1 cellular context compared by ENCODE assay signal in the genomic region with DNA sequence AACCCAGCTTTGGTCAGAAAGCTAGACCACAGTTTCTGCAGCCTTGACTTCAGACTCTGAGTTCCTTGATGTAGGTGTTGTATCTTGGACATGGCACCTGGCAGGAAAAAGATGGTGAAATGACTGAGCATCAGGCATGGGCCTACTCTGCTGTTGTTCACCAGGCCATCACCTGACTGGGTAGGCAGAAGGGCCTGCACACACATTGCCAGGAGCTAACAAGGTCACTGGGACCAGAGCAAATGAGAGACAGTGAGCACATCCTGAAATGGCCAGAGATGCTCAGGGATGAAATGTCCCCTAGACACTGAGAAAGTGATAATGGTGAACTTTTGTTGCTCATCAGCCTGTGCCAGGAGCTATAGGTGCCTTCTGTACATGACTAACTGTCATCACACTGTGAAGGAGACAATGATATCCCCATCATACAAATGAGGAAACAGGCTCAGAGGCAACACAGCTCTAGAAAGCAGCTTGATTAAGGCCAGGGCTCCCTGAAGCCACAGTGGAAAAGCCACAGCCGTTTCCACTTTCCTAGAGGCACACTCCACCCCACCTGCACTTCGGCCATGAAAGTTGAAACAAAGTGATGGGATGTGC.
TF ChIP-seq lines count a peak whose summit lies in the region.

No MANE protein-coding gene starts in this region.

TF ChIP-seq in SK-N-SH treated with all-trans-retinoic acid at 6 μM for 48 hours, 23 proteins besides CTCF, POLR2A, EP300 and RAD21 (continued from another document):
- TF ChIP-seq, protein P1, sequence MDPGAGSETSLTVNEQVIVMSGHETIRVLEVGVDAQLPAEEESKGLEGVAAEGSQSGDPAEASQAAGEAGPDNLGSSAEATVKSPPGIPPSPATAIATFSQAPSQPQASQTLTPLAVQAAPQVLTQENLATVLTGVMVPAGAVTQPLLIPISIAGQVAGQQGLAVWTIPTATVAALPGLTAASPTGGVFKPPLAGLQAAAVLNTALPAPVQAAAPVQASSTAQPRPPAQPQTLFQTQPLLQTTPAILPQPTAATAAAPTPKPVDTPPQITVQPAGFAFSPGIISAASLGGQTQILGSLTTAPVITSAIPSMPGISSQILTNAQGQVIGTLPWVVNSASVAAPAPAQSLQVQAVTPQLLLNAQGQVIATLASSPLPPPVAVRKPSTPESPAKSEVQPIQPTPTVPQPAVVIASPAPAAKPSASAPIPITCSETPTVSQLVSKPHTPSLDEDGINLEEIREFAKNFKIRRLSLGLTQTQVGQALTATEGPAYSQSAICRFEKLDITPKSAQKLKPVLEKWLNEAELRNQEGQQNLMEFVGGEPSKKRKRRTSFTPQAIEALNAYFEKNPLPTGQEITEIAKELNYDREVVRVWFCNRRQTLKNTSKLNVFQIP (CRISPR knock-in tag; IDR thresholded peaks at IDR 0.05; ENCODE audit: borderline replicate concordance, low read depth): no peak
- no peak for TF ChIP-seq RARB (CRISPR knock-in tag; IDR thresholded peaks at IDR 0.05)
- no peak for TF ChIP-seq ZNF70 (CRISPR knock-in tag; IDR thresholded peaks at IDR 0.05)
- no peak for TF ChIP-seq BACH2 (CRISPR knock-in tag; IDR thresholded peaks at IDR 0.05; ENCODE audit: borderline replicate concordance)
- TF ChIP-seq, protein P2, sequence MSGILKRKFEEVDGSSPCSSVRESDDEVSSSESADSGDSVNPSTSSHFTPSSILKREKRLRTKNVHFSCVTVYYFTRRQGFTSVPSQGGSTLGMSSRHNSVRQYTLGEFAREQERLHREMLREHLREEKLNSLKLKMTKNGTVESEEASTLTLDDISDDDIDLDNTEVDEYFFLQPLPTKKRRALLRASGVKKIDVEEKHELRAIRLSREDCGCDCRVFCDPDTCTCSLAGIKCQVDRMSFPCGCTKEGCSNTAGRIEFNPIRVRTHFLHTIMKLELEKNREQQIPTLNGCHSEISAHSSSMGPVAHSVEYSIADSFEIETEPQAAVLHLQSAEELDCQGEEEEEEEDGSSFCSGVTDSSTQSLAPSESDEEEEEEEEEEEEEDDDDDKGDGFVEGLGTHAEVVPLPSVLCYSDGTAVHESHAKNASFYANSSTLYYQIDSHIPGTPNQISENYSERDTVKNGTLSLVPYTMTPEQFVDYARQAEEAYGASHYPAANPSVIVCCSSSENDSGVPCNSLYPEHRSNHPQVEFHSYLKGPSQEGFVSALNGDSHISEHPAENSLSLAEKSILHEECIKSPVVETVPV (CRISPR knock-in tag; IDR thresholded peaks at IDR 0.05): no peak
- no peak for TF ChIP-seq PPARA (CRISPR knock-in tag; IDR thresholded peaks at IDR 0.05; ENCODE audit: borderline replicate concordance)
